33 cellular contexts compared by ENCODE assay signal in genomic region chr11:19315511-19315910, GRCh38.
"Had no signal": no experiment of that assay in that cellular context is flagged by ENCODE, and none has a peak within 500 bp of the region (broad histone marks: within the 10 kb centered on the region; RNA-seq: fewer than 3 reads in every experiment).

No MANE protein-coding gene starts in this region.

- H3K27me3 ChIP-seq: adrenal gland, ascending aorta, body of pancreas, cardiac muscle cell had no signal

- ATAC-seq: activated naive CD4-positive, alpha-beta T cell treated with anti-CD3 and anti-CD28 coated beads, Interleukin-2, amount 50 U/mL, for 72 hours; activated naive CD8-positive, alpha-beta T cell treated with anti-CD3 and anti-CD28 coated beads, Interleukin-2, amount 50 U/mL, for 24 hours; activated T-cell treated with anti-CD3 and anti-CD28 coated beads, Interleukin-2, amount 50 U/mL, for 4 hours; activated T-cell treated with anti-CD3 and anti-CD28 coated beads, Interleukin-2, amount 50 U/mL, for 72 hours; activated T-helper 17 cell treated with anti-CD3 and anti-CD28 coated beads, Interleukin-2, amount 50 U/mL, for 72 hours; body of pancreas had no signal

- H3K4me3 ChIP-seq: adrenal gland, ascending aorta, body of pancreas, breast epithelium, cardiac muscle cell had no signal

- H3K36me3 ChIP-seq: adrenal gland, ascending aorta, brain microvascular endothelial cell, breast epithelium, cardiac muscle cell had no signal

- H3K27ac ChIP-seq: adrenal gland, ascending aorta, body of pancreas, brain microvascular endothelial cell, breast epithelium, cardiac muscle cell had no signal

- DNase-seq: activated effector memory CD4-positive, alpha-beta T cell treated with anti-CD3 and anti-CD28 coated beads, Interleukin-2, amount 50 U/mL, for 16 hours; activated effector memory CD4-positive, alpha-beta T cell treated with Interleukin-2 at 50 U/mL for 16 hours; activated gamma-delta T cell; activated gamma-delta T cell treated with Interleukin-2 at 50 U/mL for 16 hours; activated naive CD4-positive, alpha-beta T cell; activated naive CD4-positive, alpha-beta T cell treated with anti-CD3 and anti-CD28 coated beads for 36 hours; activated naive CD4-positive, alpha-beta T cell treated with anti-CD3 and anti-CD28 coated beads, Interleukin-2, amount 10 ng/mL, durations not matched to agents 7 days and 5 days; activated naive CD4-positive, alpha-beta T cell treated with anti-CD3 and anti-CD28 coated beads, Interleukin-2, amount 50 U/mL, for 16 hours; activated naive CD4-positive, alpha-beta T cell treated with Interleukin-2 at 50 U/mL for 16 hours; activated naive CD8-positive, alpha-beta T cell treated with anti-CD3 and anti-CD28 coated beads for 36 hours; activated naive CD8-positive, alpha-beta T cell treated with anti-CD3 and anti-CD28 coated beads, Interleukin-2, amount 10 ng/mL, durations not matched to agents 7 days and 5 days; activated naive CD8-positive, alpha-beta T cell treated with anti-CD3 and anti-CD28 coated beads, Interleukin-2, amount 50 U/mL, for 24 hours; activated T-cell treated with anti-CD3 and anti-CD28 coated beads for 4 hours; activated T-cell treated with anti-CD3 and anti-CD28 coated beads, Interleukin-2, amount 50 U/mL, for 1 hour; activated T-cell treated with anti-CD3 and anti-CD28 coated beads, Interleukin-2, amount 50 U/mL, for 24 hours; activated T-cell treated with anti-CD3 and anti-CD28 coated beads, Interleukin-2, amount 50 U/mL, for 4 hours; activated T-cell treated with anti-CD3 and anti-CD28 coated beads, Interleukin-2, amount 50 U/mL, for 48 hours; activated T-cell treated with anti-CD3 and anti-CD28 coated beads, Interleukin-2, amount 50 U/mL, for 72 hours; adrenal gland; amniotic stem cell; amygdala; anterior cingulate cortex; aorta; body of pancreas; brain microvascular endothelial cell; caudate nucleus; central memory CD4-positive, alpha-beta T cell; cerebellar nuclear complex had no signal

- H3K4me1 ChIP-seq: body of pancreas had no signal

- H3K9me3 ChIP-seq: adrenal gland, ascending aorta, body of pancreas, breast epithelium had no signal
